ENCODE assay signal across 1 cellular context in the genomic region with DNA sequence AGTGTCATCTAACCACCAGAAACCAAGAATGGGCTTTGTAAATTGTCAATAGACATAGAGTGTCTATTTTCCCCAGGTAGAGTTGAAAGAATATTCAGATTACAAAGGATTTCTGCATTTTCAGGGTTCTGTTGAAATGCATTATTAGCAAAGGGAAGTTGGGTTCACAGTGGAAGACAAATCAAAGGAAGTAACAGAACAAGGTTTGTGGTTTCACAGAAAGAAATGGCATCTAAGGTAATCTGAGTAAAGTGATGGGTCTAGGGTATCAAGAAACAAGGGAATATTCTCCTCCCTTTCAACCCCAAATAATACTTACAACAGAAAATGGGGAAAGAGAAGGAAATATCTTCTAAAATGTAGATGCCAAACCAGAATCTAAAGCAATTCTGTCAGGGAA.
TF ChIP-seq lines count a peak whose summit lies in the region.

No MANE protein-coding gene starts in this region.

TF ChIP-seq in IMR-90, 13 proteins besides CTCF, POLR2A, EP300 and RAD21:
- no peak for TF ChIP-seq CHD1 (IDR thresholded peaks at IDR 0.05; ENCODE audit: low read depth, low read length)
- TF ChIP-seq MAZ (IDR thresholded peaks at IDR 0.05; ENCODE audit: borderline replicate concordance, low read depth, low read length) = no peak
- TF ChIP-seq, protein P1, sequence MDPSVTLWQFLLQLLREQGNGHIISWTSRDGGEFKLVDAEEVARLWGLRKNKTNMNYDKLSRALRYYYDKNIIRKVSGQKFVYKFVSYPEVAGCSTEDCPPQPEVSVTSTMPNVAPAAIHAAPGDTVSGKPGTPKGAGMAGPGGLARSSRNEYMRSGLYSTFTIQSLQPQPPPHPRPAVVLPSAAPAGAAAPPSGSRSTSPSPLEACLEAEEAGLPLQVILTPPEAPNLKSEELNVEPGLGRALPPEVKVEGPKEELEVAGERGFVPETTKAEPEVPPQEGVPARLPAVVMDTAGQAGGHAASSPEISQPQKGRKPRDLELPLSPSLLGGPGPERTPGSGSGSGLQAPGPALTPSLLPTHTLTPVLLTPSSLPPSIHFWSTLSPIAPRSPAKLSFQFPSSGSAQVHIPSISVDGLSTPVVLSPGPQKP (IDR thresholded peaks at IDR 0.05; ENCODE audit: borderline replicate concordance, low read depth, low read length) = no peak
- no peak for TF ChIP-seq SMC3 (IDR thresholded peaks at IDR 0.05; ENCODE audit: low read depth, low read length)
- no peak for TF ChIP-seq RFX5 (IDR thresholded peaks at IDR 0.05; ENCODE audit: low read depth, low read length)
- TF ChIP-seq, protein P2, sequence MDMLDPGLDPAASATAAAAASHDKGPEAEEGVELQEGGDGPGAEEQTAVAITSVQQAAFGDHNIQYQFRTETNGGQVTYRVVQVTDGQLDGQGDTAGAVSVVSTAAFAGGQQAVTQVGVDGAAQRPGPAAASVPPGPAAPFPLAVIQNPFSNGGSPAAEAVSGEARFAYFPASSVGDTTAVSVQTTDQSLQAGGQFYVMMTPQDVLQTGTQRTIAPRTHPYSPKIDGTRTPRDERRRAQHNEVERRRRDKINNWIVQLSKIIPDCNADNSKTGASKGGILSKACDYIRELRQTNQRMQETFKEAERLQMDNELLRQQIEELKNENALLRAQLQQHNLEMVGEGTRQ (IDR thresholded peaks at IDR 0.05; ENCODE audit: low read depth, low read length) = no peak
- TF ChIP-seq FOS (IDR thresholded peaks at IDR 0.05; ENCODE audit: low read depth, low read length) = no peak
- TF ChIP-seq MAFK (IDR thresholded peaks at IDR 0.05; ENCODE audit: low read depth, low read length) = no peak
- TF ChIP-seq CEBPB (IDR thresholded peaks at IDR 0.05; ENCODE audit: low read depth, low read length) = no peak
- no peak for TF ChIP-seq BHLHE40 (IDR thresholded peaks at IDR 0.05; ENCODE audit: low read depth, low read length)
- TF ChIP-seq MXI1 (IDR thresholded peaks at IDR 0.05; ENCODE audit: borderline replicate concordance, low read depth, low read length) = no peak
